8 cellular contexts compared by ENCODE assay signal in the genomic region with DNA sequence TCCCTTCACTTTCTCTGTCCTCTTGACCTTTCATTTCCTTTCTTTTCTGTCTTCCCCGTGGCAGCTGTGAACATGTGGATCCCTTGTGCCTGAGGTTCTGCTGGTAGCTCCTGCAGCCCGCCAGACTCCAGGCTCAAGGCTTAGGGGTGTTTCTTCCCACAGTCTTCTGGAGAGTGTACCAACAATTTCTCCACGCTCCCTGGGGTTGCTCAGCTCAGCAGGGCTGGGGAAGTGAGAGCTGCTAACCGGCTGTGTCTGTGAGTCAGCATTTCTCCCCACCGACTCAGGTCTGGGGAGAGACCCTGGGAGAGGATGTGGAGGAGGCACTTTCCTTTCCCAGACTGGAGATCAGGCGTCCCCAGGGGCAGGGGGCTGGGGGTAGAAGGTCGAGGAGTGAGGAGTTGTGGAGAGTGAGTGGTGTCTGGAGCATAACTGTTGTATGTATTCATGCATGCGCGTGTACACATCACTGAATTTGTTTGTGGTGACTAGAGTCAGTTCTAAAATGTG.
DNase-seq lines count a peak whose midpoint lies in the region; ATAC-seq and TF ChIP-seq lines count a peak whose summit lies in the region.

No MANE protein-coding gene starts in this region.

- H3K9ac ChIP-seq in SK-N-MC (ENCODE audit: insufficient read length) (peak overlapping the region; percentile 45), neural progenitor cell (no peak overlapping the region)

- H3K27me3 Mint-ChIP-seq in neural progenitor cell (ENCODE audit: insufficient read depth, low read depth), result no peaks in the 10 kb centered on the region

- DNase-seq in AML-193 (lab: John Stamatoyannopoulos, UW) (peak; percentile 85 to 89), HFF-Myc (ENCODE audit: extremely low read depth, low read depth) (peak; percentile 72), SK-N-MC (ENCODE audit: low read depth, low spot score) (no peak), fibroblast of the aortic adventitia (ENCODE audit: low read depth) (peak; percentile 89), neural progenitor cell (ENCODE audit: low spot score) (peak; percentile 42), GOT3 (lab: John Stamatoyannopoulos, UW) (no peak)
- DNase-seq in activated CD8-positive, alpha-beta memory T cell treated with anti-CD3 and anti-CD28 coated beads, Interleukin-2, amount 50 U/mL, for 4 hours, result no peak

- H3K4me2 ChIP-seq in neural progenitor cell, result peak overlapping the region; percentile 33

- peak overlapping the region; percentile 46 for H2AFZ ChIP-seq in neural progenitor cell (replicated peaks)

- H3K4me1 ChIP-seq in neural progenitor cell, result peaks cover 8% of the 10 kb centered on the region

- no peaks in the 10 kb centered on the region for H4K20me1 ChIP-seq in neural progenitor cell (ENCODE audit: low read depth)

- no peaks in the 10 kb centered on the region for H3K27me3 ChIP-seq in neural progenitor cell

- peaks cover 8% of the 10 kb centered on the region for H3K9me3 Mint-ChIP-seq in neural progenitor cell

- no peaks in the 10 kb centered on the region for H3K36me3 Mint-ChIP-seq in neural progenitor cell

- peak overlapping the region; percentile 17 for H3K4me3 ChIP-seq in HFF-Myc (replicated peaks; ENCODE audit: low read depth, low read length)
- H3K4me3 ChIP-seq in SK-N-MC, result peak overlapping the region; percentile 66
- peak overlapping the region; percentile 52 for H3K4me3 ChIP-seq in fibroblast of the aortic adventitia (ENCODE audit: low read depth, low read length)
- no peak overlapping the region for H3K4me3 ChIP-seq in neural progenitor cell

- peak overlapping the region; percentile 78 for H3K27ac ChIP-seq in SK-N-MC
- H3K27ac ChIP-seq in neural progenitor cell, result no peak overlapping the region

- peak overlapping the region; percentile 28 for H3K4me3 Mint-ChIP-seq in neural progenitor cell

- peaks cover 3% of the 10 kb centered on the region for H3K79me2 ChIP-seq in neural progenitor cell (ENCODE audit: low read depth)

- H3K9me3 ChIP-seq in SK-N-MC (ENCODE audit: low read depth, low read length) (no peaks in the 10 kb centered on the region), neural progenitor cell (ENCODE audit: low read depth) (no peaks in the 10 kb centered on the region)

- ATAC-seq in HG02623 (IDR thresholded peaks at IDR 0.05; ENCODE audit: unreplicated experiment), result no peak

- no peaks in the 10 kb centered on the region for H3F3A ChIP-seq in neural progenitor cell (ENCODE audit: low read depth)

- H3K4me1 Mint-ChIP-seq in neural progenitor cell, result peaks cover 16% of the 10 kb centered on the region

- peak overlapping the region; percentile 97 for H3K27ac Mint-ChIP-seq in neural progenitor cell

- H3K36me3 ChIP-seq in SK-N-MC (ENCODE audit: insufficient read depth, low read length) (no peaks in the 10 kb centered on the region), neural progenitor cell (peaks cover 9% of the 10 kb centered on the region)

- TF ChIP-seq CTCF in HFF-Myc (IDR thresholded peaks at IDR 0.05; ENCODE audit: low read depth, low read length, missing control alignments) (no peak), fibroblast of the aortic adventitia (IDR thresholded peaks at IDR 0.05; ENCODE audit: insufficient read depth, low read length) (no peak), neural progenitor cell (IDR thresholded peaks at IDR 0.05) (no peak)

Comparison
In these comparisons a context has a peak if more than half of its experiments do, and no peak if none do; other contexts are left out.
1. DNase-seq: peak in AML-193 (2 of 2), HFF-Myc (single experiment), fibroblast of the aortic adventitia (single experiment) and neural progenitor cell (single experiment); none in SK-N-MC (single experiment), GOT3 (single experiment) and activated CD8-positive, alpha-beta memory T cell treated with anti-CD3 and anti-CD28 coated beads, Interleukin-2, amount 50 U/mL, for 4 hours (single experiment).